ENCODE assay signal across 10 cellular contexts in genomic region chr6:90350689-90351554, GRCh38. TPM values are rescaled to one million over a fixed set of nuclear protein-coding genes. Genes with fewer than 3 reads are reported as not detected.
DNase-seq lines count a peak whose midpoint lies in the region; ATAC-seq and TF ChIP-seq lines count a peak whose summit lies in the region.
"Had no signal": no experiment of that assay in that cellular context is flagged by ENCODE, and none has a peak within 500 bp of the region (broad histone marks: within the 10 kb centered on the region; RNA-seq: fewer than 3 reads in every experiment).

No MANE protein-coding gene starts in this region.

- H3K36me3 ChIP-seq in KOPT-K1 (ENCODE audit: insufficient read depth, low read length) (no peaks in the 10 kb centered on the region), smooth muscle cell (ENCODE audit: low read depth) (no peaks in the 10 kb centered on the region), osteoblast (ENCODE audit: insufficient read depth, low read length) (no peaks in the 10 kb centered on the region)

- H4K20me1 ChIP-seq in smooth muscle cell (ENCODE audit: low read depth), result no peaks in the 10 kb centered on the region
- H4K20me1 ChIP-seq in osteoblast (ENCODE audit: insufficient read depth, low read length), result no peaks in the 10 kb centered on the region

- H3K4me1 Mint-ChIP-seq in activated naive CD8-positive, alpha-beta T cell (ENCODE audit: low read depth), result peaks cover 42% of the 10 kb centered on the region

- H3K27ac ChIP-seq in KOPT-K1 (ENCODE audit: low read depth, low read length, poor library complexity, severe bottlenecking), result peak overlapping the region; percentile 67
- H3K27ac ChIP-seq in smooth muscle cell (ENCODE audit: low read depth), result peak overlapping the region; percentile 66
- no peak overlapping the region for H3K27ac ChIP-seq in osteoblast (ENCODE audit: low read depth, low read length)

- no peaks in the 10 kb centered on the region for H3F3A ChIP-seq in smooth muscle cell (ENCODE audit: low read depth)

- H3K36me3 Mint-ChIP-seq in activated naive CD8-positive, alpha-beta T cell, result peaks cover 5% of the 10 kb centered on the region
- H3K36me3 Mint-ChIP-seq: WTC11 had no signal

- H3K4me3 ChIP-seq in smooth muscle cell, result no peak overlapping the region
- H3K4me3 ChIP-seq in osteoblast (ENCODE audit: insufficient read depth, low read length), result no peak overlapping the region

- 59% methylated on average over 8 of the region's 8 CpGs for WGBS in smooth muscle cell (ENCODE audit: low lambda C conversion rate)

- H3K4me2 ChIP-seq in smooth muscle cell, result peak overlapping the region; percentile 46
- H3K4me2 ChIP-seq in osteoblast (ENCODE audit: insufficient read depth, low read length), result no peak overlapping the region

- H2AFZ ChIP-seq in smooth muscle cell (ENCODE audit: low read depth) (no peak overlapping the region), osteoblast (ENCODE audit: low read length) (no peak overlapping the region)

- H3K79me2 ChIP-seq in smooth muscle cell (ENCODE audit: low read depth) (no peaks in the 10 kb centered on the region), osteoblast (ENCODE audit: insufficient read depth, low read length) (no peaks in the 10 kb centered on the region)

- H3K4me1 ChIP-seq in smooth muscle cell (ENCODE audit: low read depth), result peaks cover under 1% of the 10 kb centered on the region
- H3K4me1 ChIP-seq in osteoblast (ENCODE audit: insufficient read depth, low read length), result no peaks in the 10 kb centered on the region

- H3K27me3 ChIP-seq in smooth muscle cell (ENCODE audit: low read depth) (no peaks in the 10 kb centered on the region), osteoblast (ENCODE audit: insufficient read depth, low read length) (peaks cover 30% of the 10 kb centered on the region)

- peak overlapping the region; percentile 35 for H3K4me3 Mint-ChIP-seq in activated naive CD8-positive, alpha-beta T cell
- H3K4me3 Mint-ChIP-seq: WTC11 had no signal

- TF ChIP-seq CTCF in smooth muscle cell (IDR thresholded peaks at IDR 0.05; ENCODE audit: borderline replicate concordance, insufficient read depth, poor library complexity, severe bottlenecking) (no peak), osteoblast (IDR thresholded peaks at IDR 0.05; ENCODE audit: extremely low read depth, low read depth, low read length) (no peak)

- no peaks in the 10 kb centered on the region for H3K27me3 Mint-ChIP-seq in activated naive CD8-positive, alpha-beta T cell

- peak overlapping the region; percentile 13 for H3K9ac ChIP-seq in smooth muscle cell (ENCODE audit: low read depth)

- DNase-seq in T-helper 1 cell (peak in 4 of 5 donors; percentile 9 to 63 (median 16)), smooth muscle cell (lab: John Stamatoyannopoulos, UW; ENCODE audit: unreplicated experiment) (no peak), HuH-7.5 (ENCODE audit: low spot score) (no peak), osteoblast (ENCODE audit: insufficient read length, low spot score, missing footprints) (no peak)
- DNase-seq: NCI-H2081 treated with DMSO at 0.1 percent for 48 hours had no signal

- ATAC-seq in HG02884 (IDR thresholded peaks at IDR 0.05; ENCODE audit: unreplicated experiment), result no peak
- no peak for ATAC-seq in HG02870 (IDR thresholded peaks at IDR 0.05; ENCODE audit: unreplicated experiment)
- ATAC-seq: WTC11 had no signal

- no peaks in the 10 kb centered on the region for H3K9me3 Mint-ChIP-seq in activated naive CD8-positive, alpha-beta T cell (ENCODE audit: low read depth)
- H3K9me3 Mint-ChIP-seq: WTC11 had no signal

- H3K9me3 ChIP-seq in KOPT-K1 (ENCODE audit: insufficient read depth, low read length, poor library complexity, severe bottlenecking) (no peaks in the 10 kb centered on the region), smooth muscle cell (replicated peaks; ENCODE audit: low read depth) (no peaks in the 10 kb centered on the region), osteoblast (ENCODE audit: low read depth, low read length) (no peaks in the 10 kb centered on the region)

- H3K27ac Mint-ChIP-seq in activated naive CD8-positive, alpha-beta T cell, result peak overlapping the region; percentile 88
- H3K27ac Mint-ChIP-seq: WTC11 had no signal

RNA-seq across cellular contexts. Expression of gene BACH2, which starts 54.3 kb away (rescaled TPM):
- total RNA-seq in smooth muscle cell (4.3 and 4.5 TPM in 2 replicates), osteoblast (3.6 and 4.4 TPM in 2 replicates)
- polyA plus RNA-seq in smooth muscle cell, result 3.0 and 3.6 TPM in 2 replicates

Comparison
In these comparisons a context has a peak if more than half of its experiments do, and no peak if none do; other contexts are left out.
1. DNase-seq: peak in T-helper 1 cell (4 of 5); none in smooth muscle cell (single experiment), HuH-7.5 (single experiment) and osteoblast (single experiment).